15 cellular contexts compared by ENCODE assay signal in genomic region chr21:41025057-41025390, GRCh38.
"Had no signal": no experiment of that assay in that cellular context is flagged by ENCODE, and none has a peak within 500 bp of the region (broad histone marks: within the 10 kb centered on the region; RNA-seq: fewer than 3 reads in every experiment).

No MANE protein-coding gene starts in this region.

- DNase-seq: activated CD4-positive, alpha-beta memory T cell treated with anti-CD3 and anti-CD28 coated beads, Interleukin-2, amount 10 ng/mL, durations not matched to agents 7 days and 5 days; activated CD4-positive, alpha-beta T cell treated with anti-CD3 and anti-CD28 coated beads for 48 hours; activated CD4-positive, CD25-positive, alpha-beta regulatory T cell; activated effector memory CD4-positive, alpha-beta T cell treated with anti-CD3 and anti-CD28 coated beads, Interleukin-2, amount 50 U/mL, for 16 hours; activated naive CD4-positive, alpha-beta T cell treated with anti-CD3 and anti-CD28 coated beads, Interleukin-2, amount 10 ng/mL, durations not matched to agents 7 days and 5 days; activated T-cell treated with anti-CD3 and anti-CD28 coated beads, Interleukin-2, amount 50 U/mL, for 72 hours; effector CD8-positive, alpha-beta T cell; gastrocnemius medialis; left ventricle myocardium superior; mucosa of descending colon; spleen; stimulated activated CD4-positive, alpha-beta T cell treated with anti-CD3 and anti-CD28 coated beads, Interleukin-4, amount 100 ng/mL, for 24 hours; stimulated activated naive CD4-positive, alpha-beta T cell treated with Interleukin-2 at 50 U/mL for 16 hours; T1000 had no signal

- H3K27ac ChIP-seq: esophagus muscularis mucosa, gastrocnemius medialis, spleen had no signal

- H3K36me3 ChIP-seq: esophagus muscularis mucosa, gastrocnemius medialis, spleen had no signal

- ATAC-seq: activated T-cell treated with anti-CD3 and anti-CD28 coated beads, Interleukin-2, amount 50 U/mL, for 72 hours; gastrocnemius medialis; left ventricle myocardium superior; mucosa of descending colon had no signal

- H3K27me3 ChIP-seq: gastrocnemius medialis, spleen had no signal

- H3K9me3 ChIP-seq: gastrocnemius medialis, mucosa of descending colon, spleen had no signal

- H3K4me3 ChIP-seq: esophagus muscularis mucosa, gastrocnemius medialis, mucosa of descending colon, spleen had no signal

- H3K4me1 ChIP-seq: esophagus muscularis mucosa, gastrocnemius medialis, spleen had no signal
